Comparison of ENCODE assay signal across 15 cellular contexts in the genomic region with DNA sequence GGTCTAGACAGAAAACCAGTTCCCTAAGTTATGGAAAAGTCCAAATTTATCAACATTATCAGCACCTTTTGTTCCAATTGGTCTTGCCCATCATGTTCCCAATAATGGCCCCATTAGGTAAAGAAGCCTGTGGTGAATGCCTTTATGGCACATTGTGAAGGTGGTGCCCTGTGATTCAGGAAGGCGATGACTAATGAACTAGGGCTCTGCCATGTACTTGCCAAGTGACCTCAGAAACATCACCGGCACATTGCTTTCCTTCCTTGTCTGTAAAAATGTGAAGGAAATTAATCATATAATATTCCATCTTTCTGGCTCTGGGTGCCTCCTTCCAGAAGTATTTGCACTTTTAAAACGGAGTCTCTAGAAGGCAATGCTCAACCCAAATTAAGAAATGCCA.
A peak's percentile ranks its signal among the peaks of the same experiment; 100 is the strongest.
DNase-seq lines count a peak whose midpoint lies in the region; ATAC-seq and TF ChIP-seq lines count a peak whose summit lies in the region.
"Had no signal": no experiment of that assay in that cellular context is flagged by ENCODE, and none has a peak within 500 bp of the region (broad histone marks: within the 10 kb centered on the region; RNA-seq: fewer than 3 reads in every experiment).

No MANE protein-coding gene starts in this region.

- H3K4me1 ChIP-seq in BE2C, result peaks cover 9% of the 10 kb centered on the region
- H3K4me1 ChIP-seq: prostate gland, tibial nerve had no signal

- H3K36me3 ChIP-seq in BE2C, result no peaks in the 10 kb centered on the region
- H3K36me3 ChIP-seq: gastroesophageal sphincter, prostate gland, tibial nerve had no signal

- H3K27me3 ChIP-seq in BE2C, result no peaks in the 10 kb centered on the region
- H3K27me3 ChIP-seq: gastroesophageal sphincter, tibial nerve had no signal

- H3K4me3 ChIP-seq in fibroblast of pulmonary artery (replicated peaks; ENCODE audit: low read depth, low read length) (no peak overlapping the region), BE2C (ENCODE audit: low read depth, low read length) (no peak overlapping the region)
- H3K4me3 ChIP-seq: gastroesophageal sphincter, prostate gland, tibial nerve had no signal

- DNase-seq in A172 (ENCODE audit: low spot score), result peak; percentile 77
- peak; percentile 53 for DNase-seq in H4 (ENCODE audit: low spot score)
- DNase-seq in RWPE1 (ENCODE audit: low spot score), result peak; percentile 90
- DNase-seq in fibroblast of pulmonary artery (ENCODE audit: low read depth), result peak; percentile 8
- no peak for DNase-seq in NCI-H146 treated with DMSO at 0.1 percent for 48 hours (lab: John Stamatoyannopoulos, UW; ENCODE audit: unreplicated experiment)
- no peak for DNase-seq in BE2C
- no peak for DNase-seq in sciatic nerve (ENCODE audit: low spot score)
- DNase-seq in SK-N-DZ (ENCODE audit: low spot score), result no peak
- DNase-seq: activated CD4-positive, alpha-beta T cell treated with anti-CD3 and anti-CD28 coated beads for 1 hour; activated T-cell treated with anti-CD3 and anti-CD28 coated beads, Interleukin-2, amount 50 U/mL, for 4 hours; GOT3; T-helper 1 cell had no signal

- CTCF ChIA-PET in RWPE1 (lab: Yijun Ruan, JAX), result no interaction called here

- intact Hi-C loops in sciatic nerve (cut with DNase I), result no loop called here

- TF ChIP-seq CTCF in RWPE1 (conservative IDR thresholded peaks at IDR 0.05; ENCODE audit: low read depth), result no peak
- TF ChIP-seq CTCF in fibroblast of pulmonary artery (IDR thresholded peaks at IDR 0.05; ENCODE audit: low read length, missing control alignments), result no peak
- no peak for TF ChIP-seq CTCF in BE2C (IDR thresholded peaks at IDR 0.05; ENCODE audit: low read depth, low read length)

- no peak for ATAC-seq in sciatic nerve
- ATAC-seq: activated T-cell treated with anti-CD3 and anti-CD28 coated beads, Interleukin-2, amount 50 U/mL, for 4 hours; gastroesophageal sphincter had no signal

- POLR2A ChIA-PET in RWPE1 (lab: Yijun Ruan, JAX; ENCODE audit: low non-redundant PET), result no interaction called here

- peak overlapping the region; percentile 73; the same call in 1 of the 2 replicates for H3K27ac ChIP-seq in RWPE1
- H3K27ac ChIP-seq: gastroesophageal sphincter, prostate gland, tibial nerve had no signal

- no peaks in the 10 kb centered on the region for H3K9me3 ChIP-seq in BE2C
- H3K9me3 ChIP-seq: gastroesophageal sphincter, prostate gland, tibial nerve had no signal

Comparison
In these comparisons a context has a peak if more than half of its experiments do, and no peak if none do; other contexts are left out.
1. DNase-seq: peak in A172 (single experiment), H4 (single experiment), RWPE1 (single experiment) and fibroblast of pulmonary artery (single experiment); none in NCI-H146 treated with DMSO at 0.1 percent for 48 hours (single experiment), BE2C (single experiment), sciatic nerve (single experiment) and SK-N-DZ (single experiment).